ENCODE assay signal across 27 cellular contexts in genomic region chr15:79728867-79729266, GRCh38.
"Had no signal": no experiment of that assay in that cellular context is flagged by ENCODE, and none has a peak within 500 bp of the region (broad histone marks: within the 10 kb centered on the region; RNA-seq: fewer than 3 reads in every experiment).

No MANE protein-coding gene starts in this region.

- H3K27ac Mint-ChIP-seq: stimulated activated effector memory CD8-positive, alpha-beta T cell treated with anti-CD3 and anti-CD28 coated beads, Interleukin-12 subunit alpha, Interleukin-12 subunit beta, amount 100 ng/mL, for 72 hours; stimulated activated memory B cell treated with anti-CD40 and anti-IgM and Interleukin-4, amounts not matched to agents 10 μg/mL and 1 μg/mL and 100 μg/mL, for 72 hours; stimulated activated naive B cell treated with anti-CD40 and anti-IgM and Interleukin-4, amounts not matched to agents 10 μg/mL and 1 μg/mL and 100 μg/mL, for 72 hours; stimulated activated naive CD8-positive, alpha-beta T cell treated with anti-CD3 and anti-CD28 coated beads, Interleukin-15, Interleukin-2, amounts not matched to agents 100 ng/mL and 50 ng/mL, for 24 hours; type B pancreatic cell had no signal

- H3K4me1 Mint-ChIP-seq: stimulated activated effector memory CD8-positive, alpha-beta T cell treated with anti-CD3 and anti-CD28 coated beads, Interleukin-12 subunit alpha, Interleukin-12 subunit beta, amount 100 ng/mL, for 72 hours; stimulated activated memory B cell treated with anti-CD40 and anti-IgM and Interleukin-4, amounts not matched to agents 10 μg/mL and 1 μg/mL and 100 μg/mL, for 72 hours; stimulated activated naive B cell treated with anti-CD40 and anti-IgM and Interleukin-4, amounts not matched to agents 10 μg/mL and 1 μg/mL and 100 μg/mL, for 72 hours; stimulated activated naive CD8-positive, alpha-beta T cell treated with anti-CD3 and anti-CD28 coated beads, Interleukin-15, amount 100 ng/mL, for 72 hours had no signal

- H3K4me1 ChIP-seq: stomach, suprapubic skin, testis, thyroid gland, tibial artery, tibial nerve, transverse colon, upper lobe of left lung, upper lobe of right lung, uterus, vagina had no signal

- H3K27me3 ChIP-seq: testis, thyroid gland, tibial nerve, transverse colon, upper lobe of left lung, uterus, vagina had no signal

- H3K4me3 ChIP-seq: stomach, suprapubic skin, testis, thoracic aorta, thyroid gland, tibial artery, tibial nerve, transverse colon, upper lobe of left lung, upper lobe of right lung, uterus, vagina had no signal

- H3K27ac ChIP-seq: stomach, suprapubic skin, testis, thoracic aorta, thyroid gland, tibial artery, tibial nerve, transverse colon, upper lobe of left lung, upper lobe of right lung, uterus, vagina had no signal

- H3K9me3 ChIP-seq: suprapubic skin, testis, thoracic aorta, thyroid gland, tibial artery, tibial nerve, transverse colon, upper lobe of left lung, upper lobe of right lung, uterus, vagina had no signal

- H3K36me3 Mint-ChIP-seq: stimulated activated effector memory CD8-positive, alpha-beta T cell treated with anti-CD3 and anti-CD28 coated beads, Interleukin-12 subunit alpha, Interleukin-12 subunit beta, amount 100 ng/mL, for 72 hours; stimulated activated memory B cell treated with anti-CD40 and anti-IgM and Interleukin-4, amounts not matched to agents 10 μg/mL and 1 μg/mL and 100 μg/mL, for 72 hours; stimulated activated naive B cell treated with anti-CD40 and anti-IgM and Interleukin-4, amounts not matched to agents 10 μg/mL and 1 μg/mL and 100 μg/mL, for 72 hours; type B pancreatic cell had no signal

- DNase-seq: stimulated activated CD4-positive, alpha-beta T cell treated with anti-CD3 and anti-CD28 coated beads, Interleukin-2, amount 100 ng/mL, for 48 hours; stimulated activated CD4-positive, alpha-beta T cell treated with anti-CD3 and anti-CD28 coated beads, Interleukin-4, amount 100 ng/mL, for 1 hour; stimulated activated CD4-positive, alpha-beta T cell treated with anti-CD3 and anti-CD28 coated beads, Interleukin-4, amount 100 ng/mL, for 24 hours; stimulated activated CD4-positive, alpha-beta T cell treated with anti-CD3 and anti-CD28 coated beads, Interleukin-4, amount 100 ng/mL, for 4 hours; stimulated activated CD8-positive, alpha-beta memory T cell treated with anti-CD3 and anti-CD28 coated beads, Interleukin-4, amount 100 ng/mL, for 48 hours; stimulated activated naive B cell treated with anti-CD40 and anti-IgM and Interleukin-4, amounts not matched to agents 10 μg/mL and 1 μg/mL and 100 μg/mL, for 72 hours; stimulated activated naive CD4-positive, alpha-beta T cell; stimulated activated naive CD4-positive, alpha-beta T cell treated with Interleukin-2 at 50 U/mL for 16 hours; stimulated activated naive CD8-positive, alpha-beta T cell treated with anti-CD3 and anti-CD28 coated beads, Interleukin-15, amount 100 ng/mL, for 72 hours; stimulated activated naive CD8-positive, alpha-beta T cell treated with anti-CD3 and anti-CD28 coated beads, Interleukin-15, Interleukin-2, amounts not matched to agents 100 U/mL and 50 U/mL, for 24 hours; stomach; substantia nigra; testis; thyroid gland; tibial artery; transverse colon; upper lobe of left lung; upper lobe of right lung; uterus had no signal

- H3K9me3 Mint-ChIP-seq: stimulated activated effector memory CD8-positive, alpha-beta T cell treated with anti-CD3 and anti-CD28 coated beads, Interleukin-12 subunit alpha, Interleukin-12 subunit beta, amount 100 ng/mL, for 72 hours; stimulated activated memory B cell treated with anti-CD40 and anti-IgM and Interleukin-4, amounts not matched to agents 10 μg/mL and 1 μg/mL and 100 μg/mL, for 72 hours; stimulated activated naive B cell treated with anti-CD40 and anti-IgM and Interleukin-4, amounts not matched to agents 10 μg/mL and 1 μg/mL and 100 μg/mL, for 72 hours; stimulated activated naive CD8-positive, alpha-beta T cell treated with anti-CD3 and anti-CD28 coated beads, Interleukin-15, Interleukin-2, amounts not matched to agents 100 ng/mL and 50 ng/mL, for 24 hours; type B pancreatic cell had no signal

- H3K4me3 Mint-ChIP-seq: stimulated activated effector memory CD8-positive, alpha-beta T cell treated with anti-CD3 and anti-CD28 coated beads, Interleukin-12 subunit alpha, Interleukin-12 subunit beta, amount 100 ng/mL, for 72 hours; stimulated activated memory B cell treated with anti-CD40 and anti-IgM and Interleukin-4, amounts not matched to agents 10 μg/mL and 1 μg/mL and 100 μg/mL, for 72 hours; stimulated activated naive B cell treated with anti-CD40 and anti-IgM and Interleukin-4, amounts not matched to agents 10 μg/mL and 1 μg/mL and 100 μg/mL, for 72 hours; stimulated activated naive CD8-positive, alpha-beta T cell treated with anti-CD3 and anti-CD28 coated beads, Interleukin-15, amount 100 ng/mL, for 72 hours; stimulated activated naive CD8-positive, alpha-beta T cell treated with anti-CD3 and anti-CD28 coated beads, Interleukin-15, Interleukin-2, amounts not matched to agents 100 ng/mL and 50 ng/mL, for 24 hours; type B pancreatic cell had no signal

- ATAC-seq: stimulated activated effector memory CD8-positive, alpha-beta T cell treated with anti-CD3 and anti-CD28 coated beads, Interleukin-12 subunit alpha, Interleukin-12 subunit beta, amount 100 ng/mL, for 72 hours; stimulated activated memory B cell treated with anti-CD40 and anti-IgM and Interleukin-4, amounts not matched to agents 10 μg/mL and 1 μg/mL and 100 μg/mL, for 72 hours; stimulated activated naive B cell treated with anti-CD40 and anti-IgM and Interleukin-4, amounts not matched to agents 10 μg/mL and 1 μg/mL and 100 μg/mL, for 72 hours; stimulated activated naive CD8-positive, alpha-beta T cell treated with anti-CD3 and anti-CD28 coated beads, Interleukin-15, amount 100 ng/mL, for 72 hours; stimulated activated naive CD8-positive, alpha-beta T cell treated with anti-CD3 and anti-CD28 coated beads, Interleukin-15, Interleukin-2, amounts not matched to agents 100 U/mL and 50 U/mL, for 24 hours; upper lobe of right lung had no signal

- H3K36me3 ChIP-seq: stomach, suprapubic skin, thoracic aorta, thyroid gland, tibial artery, tibial nerve, transverse colon, upper lobe of left lung, upper lobe of right lung, uterus, vagina had no signal
